In genomic region chr4:118816538-118817177, GRCh38 we compare ENCODE assay signal across 19 cellular contexts. TPM values are rescaled to one million over a fixed set of nuclear protein-coding genes. Genes with fewer than 3 reads are reported as not detected.
DNase-seq lines count a peak whose midpoint lies in the region; ATAC-seq and TF ChIP-seq lines count a peak whose summit lies in the region.
"Had no signal": no experiment of that assay in that cellular context is flagged by ENCODE, and none has a peak within 500 bp of the region (broad histone marks: within the 10 kb centered on the region; RNA-seq: fewer than 3 reads in every experiment).

No MANE protein-coding gene starts in this region.

- no peak overlapping the region for H3K4me2 ChIP-seq in osteoblast (ENCODE audit: insufficient read depth, low read length)

- peaks cover 5% of the 10 kb centered on the region for H3K4me1 Mint-ChIP-seq in activated CD8-positive, alpha-beta T cell treated with anti-CD3 and anti-CD28 coated beads for 36 hours (ENCODE audit: low read depth)
- no peaks in the 10 kb centered on the region for H3K4me1 Mint-ChIP-seq in activated CD8-positive, alpha-beta T cell treated with anti-CD3 and anti-CD28 coated beads, Interleukin-2, amount 10 ng/mL, durations not matched to agents 7 days and 5 days (ENCODE audit: low read depth)
- H3K4me1 Mint-ChIP-seq in stimulated activated naive B cell treated with anti-CD40 and anti-IgM and Interleukin-4, amounts not matched to agents 10 μg/mL and 1 μg/mL and 100 μg/mL, for 72 hours, result no peaks in the 10 kb centered on the region
- H3K4me1 Mint-ChIP-seq: activated naive CD8-positive, alpha-beta T cell treated with anti-CD3 and anti-CD28 coated beads, Interleukin-2, amount 10 ng/mL, durations not matched to agents 7 days and 5 days; WTC11 had no signal

- no peaks in the 10 kb centered on the region for H3K9me3 Mint-ChIP-seq in activated CD8-positive, alpha-beta T cell treated with anti-CD3 and anti-CD28 coated beads for 36 hours
- no peaks in the 10 kb centered on the region for H3K9me3 Mint-ChIP-seq in activated CD8-positive, alpha-beta T cell treated with anti-CD3 and anti-CD28 coated beads, Interleukin-2, amount 10 ng/mL, durations not matched to agents 7 days and 5 days (ENCODE audit: insufficient read depth)
- H3K9me3 Mint-ChIP-seq in stimulated activated naive B cell treated with anti-CD40 and anti-IgM and Interleukin-4, amounts not matched to agents 10 μg/mL and 1 μg/mL and 100 μg/mL, for 72 hours, result no peaks in the 10 kb centered on the region
- H3K9me3 Mint-ChIP-seq: activated naive CD8-positive, alpha-beta T cell treated with anti-CD3 and anti-CD28 coated beads, Interleukin-2, amount 10 ng/mL, durations not matched to agents 7 days and 5 days; CD8-positive, alpha-beta T cell; IgD-negative memory B cell; WTC11 had no signal

- no peaks in the 10 kb centered on the region for H3K9me3 ChIP-seq in osteoblast (ENCODE audit: low read depth, low read length)
- H3K9me3 ChIP-seq: heart right ventricle, upper lobe of right lung had no signal

- ATAC-seq in activated CD8-positive, alpha-beta T cell treated with anti-CD3 and anti-CD28 coated beads for 36 hours, result peak; percentile 30
- ATAC-seq in activated CD8-positive, alpha-beta T cell treated with anti-CD3 and anti-CD28 coated beads, Interleukin-2, amount 10 ng/mL, durations not matched to agents 7 days and 5 days, result no peak
- ATAC-seq in SK-N-SH treated with all-trans-retinoic acid at 6 μM for 48 hours (peak; percentile 83), HG03135 (IDR thresholded peaks at IDR 0.05; ENCODE audit: unreplicated experiment) (no peak)
- ATAC-seq in stimulated activated naive B cell treated with anti-CD40 and anti-IgM and Interleukin-4, amounts not matched to agents 10 μg/mL and 1 μg/mL and 100 μg/mL, for 72 hours (replicated peaks), result no peak
- ATAC-seq: CD8-positive, alpha-beta T cell; heart right ventricle; Panc1; upper lobe of right lung; WTC11 had no signal

- H3K4me1 ChIP-seq in osteoblast (ENCODE audit: insufficient read depth, low read length), result peaks cover 25% of the 10 kb centered on the region
- H3K4me1 ChIP-seq: upper lobe of right lung had no signal

- no peak overlapping the region for H3K27ac Mint-ChIP-seq in activated CD8-positive, alpha-beta T cell treated with anti-CD3 and anti-CD28 coated beads for 36 hours
- H3K27ac Mint-ChIP-seq in activated CD8-positive, alpha-beta T cell treated with anti-CD3 and anti-CD28 coated beads, Interleukin-2, amount 10 ng/mL, durations not matched to agents 7 days and 5 days, result no peak overlapping the region
- H3K27ac Mint-ChIP-seq in stimulated activated naive B cell treated with anti-CD40 and anti-IgM and Interleukin-4, amounts not matched to agents 10 μg/mL and 1 μg/mL and 100 μg/mL, for 72 hours, result no peak overlapping the region
- H3K27ac Mint-ChIP-seq: activated naive CD8-positive, alpha-beta T cell treated with anti-CD3 and anti-CD28 coated beads, Interleukin-2, amount 10 ng/mL, durations not matched to agents 7 days and 5 days; CD8-positive, alpha-beta T cell; IgD-negative memory B cell; WTC11 had no signal

- no peak overlapping the region for H2AFZ ChIP-seq in osteoblast (ENCODE audit: low read length)

- peaks cover 29% of the 10 kb centered on the region for H3K36me3 Mint-ChIP-seq in activated CD8-positive, alpha-beta T cell treated with anti-CD3 and anti-CD28 coated beads for 36 hours (ENCODE audit: low read depth)
- H3K36me3 Mint-ChIP-seq in activated CD8-positive, alpha-beta T cell treated with anti-CD3 and anti-CD28 coated beads, Interleukin-2, amount 10 ng/mL, durations not matched to agents 7 days and 5 days (ENCODE audit: low read depth), result peaks cover 32% of the 10 kb centered on the region
- peaks cover 29 to 42% of the 10 kb centered on the region in 2 donors for H3K36me3 Mint-ChIP-seq in stimulated activated naive B cell treated with anti-CD40 and anti-IgM and Interleukin-4, amounts not matched to agents 10 μg/mL and 1 μg/mL and 100 μg/mL, for 72 hours

- peak; percentile 7 for DNase-seq in activated CD8-positive, alpha-beta T cell treated with anti-CD3 and anti-CD28 coated beads for 36 hours
- no peak for DNase-seq in activated CD8-positive, alpha-beta T cell treated with anti-CD3 and anti-CD28 coated beads, Interleukin-2, amount 10 ng/mL, durations not matched to agents 7 days and 5 days
- DNase-seq in dermis microvascular lymphatic vessel endothelial cell (ENCODE audit: low read depth in 2 of 2), result peak; percentile 40 to 73
- no peak for DNase-seq in osteoblast (ENCODE audit: insufficient read length, low spot score, missing footprints)
- no peak for DNase-seq in stimulated activated naive B cell treated with anti-CD40 and anti-IgM and Interleukin-4, amounts not matched to agents 10 μg/mL and 1 μg/mL and 100 μg/mL, for 72 hours
- DNase-seq in DMS114 treated with DMSO at 0.1 percent for 48 hours (lab: John Stamatoyannopoulos, UW; ENCODE audit: unreplicated experiment), result no peak
- DNase-seq: activated naive CD8-positive, alpha-beta T cell treated with anti-CD3 and anti-CD28 coated beads, Interleukin-2, amount 10 ng/mL, durations not matched to agents 7 days and 5 days; CD8-positive, alpha-beta T cell; H7; heart right ventricle; NCI-H1092; NCI-H748 treated with DMSO at 0.1 percent for 48 hours; small intestine; upper lobe of right lung had no signal

- H3K4me3 ChIP-seq in osteoblast (ENCODE audit: insufficient read depth, low read length), result no peak overlapping the region
- H3K4me3 ChIP-seq: heart right ventricle, upper lobe of right lung had no signal

- no peak overlapping the region for H3K4me3 Mint-ChIP-seq in activated CD8-positive, alpha-beta T cell treated with anti-CD3 and anti-CD28 coated beads for 36 hours
- H3K4me3 Mint-ChIP-seq in activated CD8-positive, alpha-beta T cell treated with anti-CD3 and anti-CD28 coated beads, Interleukin-2, amount 10 ng/mL, durations not matched to agents 7 days and 5 days, result no peak overlapping the region
- H3K4me3 Mint-ChIP-seq in stimulated activated naive B cell treated with anti-CD40 and anti-IgM and Interleukin-4, amounts not matched to agents 10 μg/mL and 1 μg/mL and 100 μg/mL, for 72 hours, result no peak overlapping the region
- H3K4me3 Mint-ChIP-seq: activated naive CD8-positive, alpha-beta T cell treated with anti-CD3 and anti-CD28 coated beads, Interleukin-2, amount 10 ng/mL, durations not matched to agents 7 days and 5 days; CD8-positive, alpha-beta T cell; IgD-negative memory B cell; WTC11 had no signal

- H3K27me3 ChIP-seq in osteoblast (ENCODE audit: insufficient read depth, low read length), result no peaks in the 10 kb centered on the region
- H3K27me3 ChIP-seq: heart right ventricle, upper lobe of right lung had no signal

- intact Hi-C loops in activated CD8-positive, alpha-beta T cell treated with anti-CD3 and anti-CD28 coated beads for 36 hours (cut with micrococcal nuclease), result no loop called here

- peaks cover 77% of the 10 kb centered on the region for H3K36me3 ChIP-seq in osteoblast (ENCODE audit: insufficient read depth, low read length)

- no peak for TF ChIP-seq CTCF in activated CD8-positive, alpha-beta T cell treated with anti-CD3 and anti-CD28 coated beads for 36 hours (IDR thresholded peaks at IDR 0.05)
- no peak for TF ChIP-seq CTCF in osteoblast (IDR thresholded peaks at IDR 0.05; ENCODE audit: extremely low read depth, low read depth, low read length)

- POLR2A ChIA-PET in activated CD8-positive, alpha-beta T cell treated with anti-CD3 and anti-CD28 coated beads for 36 hours (lab: Charles Lee), result no interaction called here
- POLR2A ChIA-PET in activated CD8-positive, alpha-beta T cell treated with anti-CD3 and anti-CD28 coated beads, Interleukin-2, amount 10 ng/mL, durations not matched to agents 7 days and 5 days (lab: Charles Lee), result no interaction called here

- H3K27me3 Mint-ChIP-seq in activated CD8-positive, alpha-beta T cell treated with anti-CD3 and anti-CD28 coated beads for 36 hours, result no peaks in the 10 kb centered on the region
- H3K27me3 Mint-ChIP-seq in activated CD8-positive, alpha-beta T cell treated with anti-CD3 and anti-CD28 coated beads, Interleukin-2, amount 10 ng/mL, durations not matched to agents 7 days and 5 days (ENCODE audit: low read depth), result no peaks in the 10 kb centered on the region
- H3K27me3 Mint-ChIP-seq in stimulated activated naive B cell treated with anti-CD40 and anti-IgM and Interleukin-4, amounts not matched to agents 10 μg/mL and 1 μg/mL and 100 μg/mL, for 72 hours, result no peaks in the 10 kb centered on the region
- H3K27me3 Mint-ChIP-seq: activated naive CD8-positive, alpha-beta T cell treated with anti-CD3 and anti-CD28 coated beads, Interleukin-2, amount 10 ng/mL, durations not matched to agents 7 days and 5 days; IgD-negative memory B cell had no signal

- H3K79me2 ChIP-seq in osteoblast (ENCODE audit: insufficient read depth, low read length), result peaks cover 97% of the 10 kb centered on the region

- H4K20me1 ChIP-seq in osteoblast (ENCODE audit: insufficient read depth, low read length), result peaks cover 80% of the 10 kb centered on the region

- H3K27ac ChIP-seq in osteoblast (ENCODE audit: low read depth, low read length), result peak overlapping the region; percentile 19
- H3K27ac ChIP-seq: heart right ventricle, upper lobe of right lung had no signal

- CTCF ChIA-PET in activated CD8-positive, alpha-beta T cell treated with anti-CD3 and anti-CD28 coated beads for 36 hours (lab: Charles Lee), result interaction anchor here (1.2 kb wide), 1 partner anchor 9 kb away, joined by 3 read pairs; no protein-coding TSS in a partner anchor
- CTCF ChIA-PET in activated CD8-positive, alpha-beta T cell treated with anti-CD3 and anti-CD28 coated beads, Interleukin-2, amount 10 ng/mL, durations not matched to agents 7 days and 5 days (lab: Charles Lee), result interaction anchor here (1.0 to 1.2 kb wide), 2 partner anchors 18 to 45 kb away, joined by 3 to 4 read pairs; no protein-coding TSS in a partner anchor

TF ChIP-seq in SK-N-SH treated with all-trans-retinoic acid at 6 μM for 48 hours, 23 proteins besides CTCF, POLR2A, EP300 and RAD21 (continues in another document):
- no peak for TF ChIP-seq SNAI2 (CRISPR knock-in tag; IDR thresholded peaks at IDR 0.05)
- peak; percentile 92 for TF ChIP-seq ZC3H10 (CRISPR knock-in tag; IDR thresholded peaks at IDR 0.05)
- TF ChIP-seq TOX (CRISPR knock-in tag; IDR thresholded peaks at IDR 0.05; ENCODE audit: borderline replicate concordance), result peak; percentile 62; the same call in 1 of the 2 replicates

RNA-seq across cellular contexts. Expression of gene SEC24D, which starts 19.3 kb away (rescaled TPM):
- 10 to 100 TPM; 25.2 to 26.4 TPM for total RNA-seq in activated CD8-positive, alpha-beta T cell treated with anti-CD3 and anti-CD28 coated beads for 36 hours
- total RNA-seq in activated CD8-positive, alpha-beta T cell treated with anti-CD3 and anti-CD28 coated beads, Interleukin-2, amount 10 ng/mL, durations not matched to agents 7 days and 5 days, result 10 to 100 TPM; 29.5 to 32.7 TPM
- total RNA-seq in dermis microvascular lymphatic vessel endothelial cell (27.3 and 39.3 TPM in 2 replicates), osteoblast (111 and 116 TPM in 2 replicates)

Comparison
In these comparisons a context has a peak if more than half of its experiments do, and no peak if none do; other contexts are left out.
1. ATAC-seq: peak in activated CD8-positive, alpha-beta T cell treated with anti-CD3 and anti-CD28 coated beads for 36 hours (single experiment) and SK-N-SH treated with all-trans-retinoic acid at 6 μM for 48 hours (single experiment); none in activated CD8-positive, alpha-beta T cell treated with anti-CD3 and anti-CD28 coated beads, Interleukin-2, amount 10 ng/mL, durations not matched to agents 7 days and 5 days (single experiment), stimulated activated naive B cell treated with anti-CD40 and anti-IgM and Interleukin-4, amounts not matched to agents 10 μg/mL and 1 μg/mL and 100 μg/mL, for 72 hours (0 of 2) and HG03135 (single experiment).
2. DNase-seq: peak in activated CD8-positive, alpha-beta T cell treated with anti-CD3 and anti-CD28 coated beads for 36 hours (single experiment) and dermis microvascular lymphatic vessel endothelial cell (2 of 2); none in activated CD8-positive, alpha-beta T cell treated with anti-CD3 and anti-CD28 coated beads, Interleukin-2, amount 10 ng/mL, durations not matched to agents 7 days and 5 days (single experiment), osteoblast (single experiment), stimulated activated naive B cell treated with anti-CD40 and anti-IgM and Interleukin-4, amounts not matched to agents 10 μg/mL and 1 μg/mL and 100 μg/mL, for 72 hours (single experiment) and DMS114 treated with DMSO at 0.1 percent for 48 hours (single experiment).